8 cellular contexts compared by ENCODE assay signal in the genomic region with DNA sequence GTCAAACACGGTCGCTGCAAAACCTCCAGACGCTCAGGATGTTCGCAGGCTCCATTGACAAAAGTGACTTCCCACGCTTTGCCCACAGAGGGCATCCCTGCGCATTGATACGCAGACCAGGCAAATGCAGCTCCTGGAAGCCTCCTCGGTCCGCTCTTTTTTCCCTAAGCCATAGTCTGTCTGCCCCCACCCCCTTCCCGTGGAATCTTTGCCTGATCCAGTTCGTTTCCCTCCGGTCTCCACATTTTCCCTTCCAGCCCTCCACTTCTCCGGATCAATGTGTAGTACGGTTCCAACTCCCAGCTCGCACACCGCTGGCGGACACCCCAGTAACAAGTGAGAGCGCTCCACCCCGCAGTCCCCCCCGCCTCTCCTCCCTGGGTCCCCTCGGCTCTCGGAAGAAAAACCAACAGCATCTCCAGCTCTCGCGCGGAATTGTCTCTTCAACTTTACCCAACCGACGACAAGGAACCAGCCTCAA. TPM values are rescaled to one million over a fixed set of nuclear protein-coding genes. Genes with fewer than 3 reads are reported as not detected.
A peak's percentile ranks its signal among the peaks of the same experiment; 100 is the strongest.
DNase-seq lines count a peak whose midpoint lies in the region; ATAC-seq, FAIRE-seq and TF ChIP-seq lines count a peak whose summit lies in the region.

Gene DCC (plus strand): TSS at position 307 of the 481 bp plus-strand sequence. CDS start 591 bp downstream, outside the sequence.

- no peak for TF ChIP-seq POLR2A in thyroid gland (IDR thresholded peaks at IDR 0.05)

- H3K4me3 ChIP-seq in kidney (ENCODE audit: low read length in 2 of 2) = peak within 1 kb of the TSS; percentile 7 to 46
- no peak within 1 kb of the TSS for H3K4me3 ChIP-seq in thyroid gland (replicated peaks in 1 of 3)

- no peak within 1 kb of the TSS for H3K27ac ChIP-seq in kidney (ENCODE audit: low read depth in 2 of 2, low read length in 2 of 2)
- H3K27ac ChIP-seq in thyroid gland = no peak within 1 kb of the TSS

- peak; percentile 24 for TF ChIP-seq CTCF in GM10266 (IDR thresholded peaks at IDR 0.05; ENCODE audit: control insufficient read depth, insufficient read depth, low read depth, missing control alignments)
- peak; percentile 19 for TF ChIP-seq CTCF in kidney (IDR thresholded peaks at IDR 0.05; ENCODE audit: borderline replicate concordance, extremely low read depth, insufficient read depth)
- TF ChIP-seq CTCF in thyroid gland (IDR thresholded peaks at IDR 0.05) = peak in 2 of 6 experiments; percentile 20 to 24

- 1% methylated on average over 27 of the region's 27 CpGs for WGBS in thyroid gland, 2 donors

- H3K36me3 ChIP-seq in kidney (ENCODE audit: control insufficient read depth in 1 of 2, insufficient read depth in 2 of 2, low read length in 2 of 2) = no peaks in the 10 kb centered on the region
- H3K36me3 ChIP-seq in thyroid gland = no peaks in the 10 kb centered on the region

- H3K9me3 ChIP-seq in kidney (ENCODE audit: control insufficient read depth in 1 of 2, low read length in 2 of 2) = peaks cover 0 to 4% of the 10 kb centered on the region in 2 donors
- H3K9me3 ChIP-seq in thyroid gland = no peaks in the 10 kb centered on the region

- intact Hi-C loops in kidney (cut with DNase I) = no loop called here
- intact Hi-C loops in thyroid gland (cut with DNase I) = no loop called here

- no peak within 1 kb of the TSS for H3K9ac ChIP-seq in kidney (ENCODE audit: low read length in 2 of 2)

- DNase-seq in GM10266 (ENCODE audit: extremely low spot score) = no peak
- peak; percentile 60 for DNase-seq in NCI-H1105 (lab: John Stamatoyannopoulos, UW)
- DNase-seq in astrocyte of the hippocampus (ENCODE audit: low read depth, low spot score) = peak; percentile 63
- peak; percentile 43 for DNase-seq in kidney
- peak; percentile 14 to 22 for DNase-seq in thyroid gland
- no peak for DNase-seq in stimulated activated CD8-positive, alpha-beta memory T cell treated with anti-CD3 and anti-CD28 coated beads, Interleukin-4, amount 100 ng/mL, for 48 hours
- no peak for DNase-seq in GM19240 (ENCODE audit: insufficient read length, low spot score)

- FAIRE-seq in kidney (lab: Jason Lieb, UNC) = no peak

- H3K27me3 ChIP-seq in thyroid gland = no peaks in the 10 kb centered on the region

- ATAC-seq in HG03196 (IDR thresholded peaks at IDR 0.05; ENCODE audit: unreplicated experiment) = no peak

- no peaks in the 10 kb centered on the region for H3K4me1 ChIP-seq in kidney (ENCODE audit: control insufficient read depth in 1 of 2, insufficient read depth in 1 of 2, low read depth in 1 of 2, low read length in 2 of 2)
- no peaks in the 10 kb centered on the region for H3K4me1 ChIP-seq in thyroid gland

RNA-seq across cellular contexts. Expression of gene DCC, which starts in this region (rescaled TPM):
- total RNA-seq in kidney (3.9 TPM), thyroid gland (under 1 TPM in 1 of 4 donors, not detected in 3; 0.94 TPM)
- not detected for polyA plus RNA-seq in kidney (ENCODE audit: insufficient read depth, low read depth, low replicate concordance)

Comparison
In these comparisons a context has a peak if more than half of its experiments do, and no peak if none do; other contexts are left out.
1. Peak in DNase-seq in thyroid gland; RNA of the gene not detected or under 1 TPM.
2. DNase-seq: peak in NCI-H1105 (single experiment), astrocyte of the hippocampus (single experiment) and kidney (single experiment); none in GM10266 (single experiment), stimulated activated CD8-positive, alpha-beta memory T cell treated with anti-CD3 and anti-CD28 coated beads, Interleukin-4, amount 100 ng/mL, for 48 hours (single experiment) and GM19240 (single experiment).
3. H3K4me3 ChIP-seq: peak in kidney (2 of 2); none in thyroid gland (0 of 3).